ENCODE assay signal across 1 cellular context in genomic region chr7:155466814-155467675, GRCh38.
TF ChIP-seq lines count a peak whose summit lies in the region.

No MANE protein-coding gene starts in this region.

TF ChIP-seq in HepG2, 621 proteins besides CTCF, POLR2A, EP300 and RAD21 (continued from another document):
- TF ChIP-seq ZNF407 (CRISPR knock-in tag; IDR thresholded peaks at IDR 0.05; ENCODE audit: not compliant biosample characterization) (no peak), SNAPC2 (CRISPR knock-in tag; IDR thresholded peaks at IDR 0.05) (0 out of 2 replicates have a peak, but pooled peaks have one; percentile 44), ZNF143 (CRISPR knock-in tag; IDR thresholded peaks at IDR 0.05) (peak; percentile 47; the same call in 1 of the 2 replicates), HNRNPLL (IDR thresholded peaks at IDR 0.05; ENCODE audit: low read depth, low read length, poor library complexity, severe bottlenecking) (peak; percentile 24), ZNF782 (CRISPR knock-in tag; IDR thresholded peaks at IDR 0.05; ENCODE audit: borderline replicate concordance) (no peak), ZNF720 (CRISPR knock-in tag; IDR thresholded peaks at IDR 0.05) (no peak), EZH2 (conservative IDR thresholded peaks at IDR 0.05; ENCODE audit: low read depth, low read length) (0 out of 2 replicates have a peak, but pooled peaks have one; percentile 70)
